In the genomic region with DNA sequence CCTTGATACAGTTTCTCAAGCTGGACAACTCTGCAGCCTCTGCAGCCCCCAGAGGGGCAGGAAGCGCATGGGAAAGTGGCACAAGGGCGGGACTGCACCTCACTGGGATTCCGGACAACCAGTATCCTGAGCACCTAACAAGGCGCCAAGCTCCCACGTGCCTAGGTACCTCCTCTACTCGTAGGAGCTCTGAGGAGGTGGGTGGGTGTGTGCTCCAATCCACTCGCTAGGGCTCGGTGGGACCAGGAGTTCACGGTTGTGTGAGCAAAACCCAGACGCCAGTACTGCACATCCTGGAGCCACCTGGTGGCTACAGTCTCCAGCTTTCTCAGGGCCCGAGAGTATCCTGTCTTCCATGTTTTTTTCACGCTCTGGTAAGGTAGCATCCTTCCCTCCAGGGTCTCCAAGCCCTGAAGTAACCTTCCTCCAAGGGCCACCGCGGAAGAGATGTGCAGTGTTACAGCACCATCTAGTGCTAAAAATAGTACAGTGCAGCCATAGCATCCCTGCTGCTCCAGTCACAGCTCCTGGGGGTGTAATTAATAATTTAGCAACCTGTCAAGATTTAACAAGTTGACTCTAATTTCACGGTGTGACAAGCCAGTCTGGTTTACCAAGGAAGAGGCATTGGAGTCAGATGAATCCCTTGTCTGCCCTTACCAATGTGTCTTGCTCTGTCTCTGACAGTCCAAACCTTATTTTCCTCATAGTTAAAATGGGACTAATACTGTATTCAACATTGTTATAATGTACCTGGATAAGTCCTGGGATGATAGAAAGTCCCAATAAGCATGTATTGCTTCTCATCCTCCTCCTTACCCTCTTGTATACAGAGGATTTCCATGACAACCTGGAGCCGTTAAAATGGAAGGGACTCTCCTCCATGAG, we compare ENCODE assay signal across 8 cellular contexts.
DNase-seq lines count a peak whose midpoint lies in the region; ATAC-seq, FAIRE-seq and TF ChIP-seq lines count a peak whose summit lies in the region.

No MANE protein-coding gene starts in this region.

- intact Hi-C loops in adrenal gland (cut with DNase I) = loop anchor here (5.0 to 10.0 kb wide), 4 partner anchors 87 to 200 kb away; no protein-coding TSS in a partner anchor

- H3K27ac ChIP-seq in adrenal gland (peak overlapping the region in 1 of 5 donors; percentile 44), small intestine (ENCODE audit: low read depth in 1 of 2, low read length in 1 of 2) (no peak overlapping the region)

- H3K4me3 ChIP-seq in adrenal gland = peak overlapping the region in 1 of 4 donors; percentile 6
- no peak overlapping the region for H3K4me3 ChIP-seq in small intestine (ENCODE audit: low read depth in 1 of 2, low read length in 2 of 2)

- 17 to 36% (median 19%) methylated on average over 7 to 16 of the region's 16 CpGs for WGBS in adrenal gland, 4 donors
- WGBS in small intestine, 3 donors = 39 to 47% (median 43%) methylated on average over 16 of the region's 16 CpGs

- peak; percentile 23 for DNase-seq in GDM1 (lab: John Stamatoyannopoulos, UW)
- peak; percentile 45 for DNase-seq in RPMI7951 (ENCODE audit: low read depth)
- peak; percentile 31 to 59 (median 45) for DNase-seq in adrenal gland
- DNase-seq in hepatic stellate cell (ENCODE audit: low spot score) = peak; percentile 38
- peak; percentile 29 for DNase-seq in small intestine
- no peak for DNase-seq in amniotic stem cell (lab: John Stamatoyannopoulos, UW)

- H3K4me1 ChIP-seq in adrenal gland (replicated peaks in 1 of 2) (peaks cover 0 to 9% of the 10 kb centered on the region in 2 donors), small intestine (ENCODE audit: control insufficient read depth in 2 of 2, insufficient read depth in 1 of 2, low read depth in 1 of 2, low read length in 1 of 2) (no peaks in the 10 kb centered on the region)

- no peak for TF ChIP-seq POLR2A in adrenal gland (IDR thresholded peaks at IDR 0.05)

- peak; percentile 76 for ATAC-seq in GM21576 (IDR thresholded peaks at IDR 0.05; ENCODE audit: unreplicated experiment)

- H3K9me3 ChIP-seq in adrenal gland (replicated peaks in 1 of 3) (no peaks in the 10 kb centered on the region), small intestine (ENCODE audit: control insufficient read depth, low read depth) (no peaks in the 10 kb centered on the region)

- no peak for TF ChIP-seq EP300 in Ishikawa (IDR thresholded peaks at IDR 0.05; ENCODE audit: borderline replicate concordance)

- H3K27me3 ChIP-seq in adrenal gland = no peaks in the 10 kb centered on the region
- no peaks in the 10 kb centered on the region for H3K27me3 ChIP-seq in small intestine (ENCODE audit: control insufficient read depth in 2 of 2, insufficient read depth in 2 of 2, low read length in 2 of 2)

- FAIRE-seq in small intestine (lab: Jason Lieb, UNC) = no peak

- H3K36me3 ChIP-seq in adrenal gland (replicated peaks in 1 of 2) (peaks cover 0 to 14% of the 10 kb centered on the region in 2 donors), small intestine (ENCODE audit: control insufficient read depth in 2 of 2, insufficient read depth in 2 of 2, low read length in 2 of 2) (peaks cover 0 to 5% of the 10 kb centered on the region in 2 donors)

- peak; percentile 69 to 89 (median 86) for TF ChIP-seq CTCF in adrenal gland (IDR thresholded peaks at IDR 0.05)

- TF ChIP-seq RAD21 in Ishikawa (IDR thresholded peaks at IDR 0.05; ENCODE audit: low read depth) = peak; percentile 80

TF ChIP-seq in Ishikawa, 13 proteins besides CTCF, POLR2A, EP300 and RAD21:
- no peak for TF ChIP-seq ZBTB7A (IDR thresholded peaks at IDR 0.05; ENCODE audit: low read depth)
- TF ChIP-seq, protein P1, sequence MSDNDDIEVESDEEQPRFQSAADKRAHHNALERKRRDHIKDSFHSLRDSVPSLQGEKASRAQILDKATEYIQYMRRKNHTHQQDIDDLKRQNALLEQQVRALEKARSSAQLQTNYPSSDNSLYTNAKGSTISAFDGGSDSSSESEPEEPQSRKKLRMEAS (IDR thresholded peaks at IDR 0.05) = no peak
- TF ChIP-seq, protein P2, sequence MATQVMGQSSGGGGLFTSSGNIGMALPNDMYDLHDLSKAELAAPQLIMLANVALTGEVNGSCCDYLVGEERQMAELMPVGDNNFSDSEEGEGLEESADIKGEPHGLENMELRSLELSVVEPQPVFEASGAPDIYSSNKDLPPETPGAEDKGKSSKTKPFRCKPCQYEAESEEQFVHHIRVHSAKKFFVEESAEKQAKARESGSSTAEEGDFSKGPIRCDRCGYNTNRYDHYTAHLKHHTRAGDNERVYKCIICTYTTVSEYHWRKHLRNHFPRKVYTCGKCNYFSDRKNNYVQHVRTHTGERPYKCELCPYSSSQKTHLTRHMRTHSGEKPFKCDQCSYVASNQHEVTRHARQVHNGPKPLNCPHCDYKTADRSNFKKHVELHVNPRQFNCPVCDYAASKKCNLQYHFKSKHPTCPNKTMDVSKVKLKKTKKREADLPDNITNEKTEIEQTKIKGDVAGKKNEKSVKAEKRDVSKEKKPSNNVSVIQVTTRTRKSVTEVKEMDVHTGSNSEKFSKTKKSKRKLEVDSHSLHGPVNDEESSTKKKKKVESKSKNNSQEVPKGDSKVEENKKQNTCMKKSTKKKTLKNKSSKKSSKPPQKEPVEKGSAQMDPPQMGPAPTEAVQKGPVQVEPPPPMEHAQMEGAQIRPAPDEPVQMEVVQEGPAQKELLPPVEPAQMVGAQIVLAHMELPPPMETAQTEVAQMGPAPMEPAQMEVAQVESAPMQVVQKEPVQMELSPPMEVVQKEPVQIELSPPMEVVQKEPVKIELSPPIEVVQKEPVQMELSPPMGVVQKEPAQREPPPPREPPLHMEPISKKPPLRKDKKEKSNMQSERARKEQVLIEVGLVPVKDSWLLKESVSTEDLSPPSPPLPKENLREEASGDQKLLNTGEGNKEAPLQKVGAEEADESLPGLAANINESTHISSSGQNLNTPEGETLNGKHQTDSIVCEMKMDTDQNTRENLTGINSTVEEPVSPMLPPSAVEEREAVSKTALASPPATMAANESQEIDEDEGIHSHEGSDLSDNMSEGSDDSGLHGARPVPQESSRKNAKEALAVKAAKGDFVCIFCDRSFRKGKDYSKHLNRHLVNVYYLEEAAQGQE (IDR thresholded peaks at IDR 0.05; ENCODE audit: low read depth) = no peak
- no peak for TF ChIP-seq YY1 (IDR thresholded peaks at IDR 0.05; ENCODE audit: low read depth)
- no peak for TF ChIP-seq CREB1 (IDR thresholded peaks at IDR 0.05; ENCODE audit: low read depth)
- no peak for TF ChIP-seq FOXM1 (IDR thresholded peaks at IDR 0.05; ENCODE audit: borderline replicate concordance, low read depth)
- TF ChIP-seq, protein P3, sequence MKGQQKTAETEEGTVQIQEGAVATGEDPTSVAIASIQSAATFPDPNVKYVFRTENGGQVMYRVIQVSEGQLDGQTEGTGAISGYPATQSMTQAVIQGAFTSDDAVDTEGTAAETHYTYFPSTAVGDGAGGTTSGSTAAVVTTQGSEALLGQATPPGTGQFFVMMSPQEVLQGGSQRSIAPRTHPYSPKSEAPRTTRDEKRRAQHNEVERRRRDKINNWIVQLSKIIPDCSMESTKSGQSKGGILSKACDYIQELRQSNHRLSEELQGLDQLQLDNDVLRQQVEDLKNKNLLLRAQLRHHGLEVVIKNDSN (IDR thresholded peaks at IDR 0.05) = no peak
